Comparison of ENCODE assay signal across 23 cellular contexts in the genomic region with DNA sequence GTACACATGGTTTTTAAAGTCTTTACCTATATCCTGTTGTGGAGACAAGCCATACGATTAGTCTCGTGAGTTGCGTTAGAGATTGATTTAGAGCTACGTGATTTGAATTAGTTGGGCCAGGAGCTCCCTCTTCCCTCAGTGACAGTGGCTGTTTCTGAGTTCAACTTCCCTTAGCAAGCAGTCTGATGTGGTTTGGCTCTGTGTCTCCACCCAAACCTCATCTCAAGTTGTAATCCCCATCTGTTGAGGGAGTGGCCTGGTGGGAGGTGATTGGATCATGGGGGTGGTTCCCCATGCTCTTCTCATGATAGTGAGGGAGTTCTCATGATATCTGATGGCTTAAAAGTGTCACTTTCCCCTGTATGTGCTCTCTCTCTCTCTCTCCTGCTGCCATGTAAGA.
A peak's percentile ranks its signal among the peaks of the same experiment; 100 is the strongest.
DNase-seq lines count a peak whose midpoint lies in the region; ATAC-seq, FAIRE-seq and TF ChIP-seq lines count a peak whose summit lies in the region.
"Had no signal": no experiment of that assay in that cellular context is flagged by ENCODE, and none has a peak within 500 bp of the region (broad histone marks: within the 10 kb centered on the region; RNA-seq: fewer than 3 reads in every experiment).

No MANE protein-coding gene starts in this region.

- H3K9ac ChIP-seq in astrocyte (ENCODE audit: low read length), result no peak overlapping the region
- no peak overlapping the region for H3K9ac ChIP-seq in neuronal stem cell (ENCODE audit: low read depth, low read length, poor library complexity)

- H3K9me3 ChIP-seq in astrocyte (ENCODE audit: insufficient read depth, low read depth, low read length) (no peaks in the 10 kb centered on the region), neuronal stem cell (replicated peaks in 1 of 2; ENCODE audit: control insufficient read depth in 2 of 2, insufficient read depth in 1 of 2, low read depth in 1 of 2, low read length in 2 of 2) (no peaks in the 10 kb centered on the region)
- H3K9me3 ChIP-seq: HAP-1 had no signal

- H2BK12ac ChIP-seq in neuronal stem cell (ENCODE audit: low read length), result no peak overlapping the region

- H3K14ac ChIP-seq in neuronal stem cell (ENCODE audit: low read length), result no peak overlapping the region

- no peak overlapping the region for H2BK120ac ChIP-seq in neuronal stem cell (ENCODE audit: low read depth, low read length)

- H2AFZ ChIP-seq in astrocyte (ENCODE audit: low read depth, low read length), result no peak overlapping the region
- no peak overlapping the region for H2AFZ ChIP-seq in neuronal stem cell (ENCODE audit: low read length)

- DNase-seq in Jurkat, Clone E6-1 (ENCODE audit: low read depth, low spot score), result peak; percentile 86
- DNase-seq in NCI-H446 treated with DMSO at 0.1 percent for 48 hours (lab: John Stamatoyannopoulos, UW), result peak; percentile 68
- peak; percentile 32 for DNase-seq in astrocyte (ENCODE audit: low read depth)
- DNase-seq in progenitor cell of endocrine pancreas (ENCODE audit: low spot score, unreplicated experiment), result no peak
- no peak for DNase-seq in neuronal stem cell (ENCODE audit: low spot score)
- DNase-seq in activated CD4-positive, alpha-beta T cell treated with anti-CD3 and anti-CD28 coated beads, Interleukin-2, amount 50 U/mL, for 4 hours, result no peak
- no peak for DNase-seq in NCI-H526 (lab: John Stamatoyannopoulos, UW)
- no peak for DNase-seq in foreskin keratinocyte
- DNase-seq: Calu3; CD4-positive, CD25-positive, alpha-beta regulatory T cell; DMS79 treated with DMSO at 0.1 percent for 48 hours; NCI-H1105 treated with DMSO at 0.1 percent for 48 hours; NCI-H187 treated with DMSO at 0.1 percent for 48 hours; NCI-H748 treated with DMSO at 0.1 percent for 48 hours had no signal

- H4K91ac ChIP-seq in neuronal stem cell (ENCODE audit: low read depth, low read length, poor library complexity), result no peak overlapping the region

- H3K79me2 ChIP-seq in astrocyte (ENCODE audit: insufficient read depth, low read length), result no peaks in the 10 kb centered on the region

- H3K9me3 Mint-ChIP-seq in astrocyte (ENCODE audit: unreplicated experiment) (peaks cover 2% of the 10 kb centered on the region), progenitor cell of endocrine pancreas (ENCODE audit: low read depth) (peaks cover 9% of the 10 kb centered on the region)
- H3K9me3 Mint-ChIP-seq: T-helper 1 cell treated with Interleukin-12 subunit alpha and Interleukin-12 subunit beta and Interleukin-4 antibody, amounts not matched to agents 30 μg/mL and 1 μg/mL, for 36 hours had no signal

- H3K36me3 Mint-ChIP-seq in astrocyte (ENCODE audit: low read depth, unreplicated experiment) (no peaks in the 10 kb centered on the region), progenitor cell of endocrine pancreas (ENCODE audit: insufficient read depth) (no peaks in the 10 kb centered on the region)
- H3K36me3 Mint-ChIP-seq: CD4-positive, CD25-positive, alpha-beta regulatory T cell had no signal

- H3K4me1 ChIP-seq in astrocyte (ENCODE audit: insufficient read depth, low read length) (no peaks in the 10 kb centered on the region), neuronal stem cell (ENCODE audit: control insufficient read depth in 2 of 2, insufficient read depth in 1 of 2, low read depth in 1 of 2, low read length in 2 of 2) (no peaks in the 10 kb centered on the region), foreskin keratinocyte (no peaks in the 10 kb centered on the region)
- H3K4me1 ChIP-seq: HAP-1 had no signal

- no peaks in the 10 kb centered on the region for H3K79me1 ChIP-seq in neuronal stem cell (ENCODE audit: low read depth, low read length)

- H2BK15ac ChIP-seq in neuronal stem cell (ENCODE audit: low read length), result no peak overlapping the region

- TF ChIP-seq CTCF in astrocyte (IDR thresholded peaks at IDR 0.05; ENCODE audit: insufficient read depth, low read depth, low read length) (no peak), progenitor cell of endocrine pancreas (IDR thresholded peaks at IDR 0.05; ENCODE audit: unreplicated experiment) (no peak), foreskin keratinocyte (conservative IDR thresholded peaks at IDR 0.05) (no peak)

- H2BK5ac ChIP-seq in neuronal stem cell (ENCODE audit: low read length), result no peak overlapping the region

- H4K8ac ChIP-seq in neuronal stem cell (ENCODE audit: low read depth, low read length), result no peak overlapping the region

- FAIRE-seq in astrocyte (lab: Jason Lieb, UNC), result no peak
- FAIRE-seq: G401.6, GM12878, HTR-8/SVneo had no signal

- H3K4me2 ChIP-seq in astrocyte (ENCODE audit: low read length) (no peak overlapping the region), neuronal stem cell (ENCODE audit: insufficient read depth, low read length, poor library complexity, severe bottlenecking) (no peak overlapping the region)

- H2AK5ac ChIP-seq in neuronal stem cell (ENCODE audit: low read depth, low read length), result no peak overlapping the region

- H3K27ac ChIP-seq in astrocyte (ENCODE audit: low read depth, low read length) (no peak overlapping the region), neuronal stem cell (replicated peaks; ENCODE audit: low read length) (no peak overlapping the region), foreskin keratinocyte (no peak overlapping the region)
- H3K27ac ChIP-seq: HL-60, SK-N-MC had no signal

- H3K27me3 ChIP-seq in astrocyte (ENCODE audit: insufficient read depth, low read length) (no peaks in the 10 kb centered on the region), neuronal stem cell (ENCODE audit: control insufficient read depth in 3 of 3, insufficient read depth in 3 of 3, low read depth in 1 of 3, low read length in 3 of 3) (no peaks in the 10 kb centered on the region), foreskin keratinocyte (no peaks in the 10 kb centered on the region)

- no peak overlapping the region for H3K4ac ChIP-seq in neuronal stem cell (ENCODE audit: low read length)

- H3K4me1 Mint-ChIP-seq in astrocyte (ENCODE audit: low read depth, unreplicated experiment), result no peaks in the 10 kb centered on the region
- H3K4me1 Mint-ChIP-seq in progenitor cell of endocrine pancreas (ENCODE audit: low read depth), result peaks cover 15% of the 10 kb centered on the region
- H3K4me1 Mint-ChIP-seq: B cell; CD4-positive, CD25-positive, alpha-beta regulatory T cell had no signal

- H3K36me3 ChIP-seq in astrocyte (ENCODE audit: insufficient read depth, low read length) (no peaks in the 10 kb centered on the region), neuronal stem cell (replicated peaks in 1 of 2; ENCODE audit: control insufficient read depth in 2 of 2, insufficient read depth in 2 of 2, low read length in 2 of 2) (no peaks in the 10 kb centered on the region)
- H3K36me3 ChIP-seq: HAP-1 had no signal

- no peak overlapping the region for H3K23ac ChIP-seq in neuronal stem cell (ENCODE audit: low read depth, low read length, poor library complexity)

- no peaks in the 10 kb centered on the region for H4K20me1 ChIP-seq in astrocyte (ENCODE audit: insufficient read depth, low read length)

- H3K27ac Mint-ChIP-seq in astrocyte (ENCODE audit: unreplicated experiment) (no peak overlapping the region), progenitor cell of endocrine pancreas (peak overlapping the region; percentile 77)
- H3K27ac Mint-ChIP-seq: B cell; CD4-positive, CD25-positive, alpha-beta regulatory T cell; T-helper 1 cell treated with Interleukin-12 subunit alpha and Interleukin-12 subunit beta and Interleukin-4 antibody, amounts not matched to agents 30 μg/mL and 1 μg/mL, for 36 hours had no signal

- no CpG with 5 or more reads among the region's 4 CpGs for WGBS in neuronal stem cell (ENCODE audit: extremely low coverage in 2 of 2, insufficient read length in 2 of 2, insufficient replicate concordance in 1 of 2), 2 donors

- H3K27me3 Mint-ChIP-seq in astrocyte (ENCODE audit: low read depth, unreplicated experiment), result peaks cover 2% of the 10 kb centered on the region
- H3K27me3 Mint-ChIP-seq in progenitor cell of endocrine pancreas, result no peaks in the 10 kb centered on the region
- H3K27me3 Mint-ChIP-seq: B cell; CD4-positive, CD25-positive, alpha-beta regulatory T cell had no signal

- no peak overlapping the region for H3K4me3 ChIP-seq in Jurkat, Clone E6-1 (ENCODE audit: low read length)
- H3K4me3 ChIP-seq in astrocyte (ENCODE audit: insufficient read depth, low read depth, low read length) (no peak overlapping the region), neuronal stem cell (ENCODE audit: low read length in 2 of 2) (no peak overlapping the region)
- H3K4me3 ChIP-seq: GM12878, HAP-1, SK-N-MC had no signal

- H3K18ac ChIP-seq in neuronal stem cell (ENCODE audit: low read length), result no peak overlapping the region

- no peak overlapping the region for H3K4me3 Mint-ChIP-seq in astrocyte (ENCODE audit: unreplicated experiment)
- H3K4me3 Mint-ChIP-seq in progenitor cell of endocrine pancreas (ENCODE audit: low read depth), result no peak overlapping the region
- H3K4me3 Mint-ChIP-seq: B cell; CD4-positive, CD25-positive, alpha-beta regulatory T cell; T-helper 1 cell treated with Interleukin-12 subunit alpha and Interleukin-12 subunit beta and Interleukin-4 antibody, amounts not matched to agents 30 μg/mL and 1 μg/mL, for 36 hours had no signal

- ATAC-seq in foreskin keratinocyte, result no peak
- ATAC-seq: GM12878, Right ventricle myocardium inferior had no signal

Comparison
In these comparisons a context has a peak if more than half of its experiments do, and no peak if none do; other contexts are left out.
1. DNase-seq: peak in Jurkat, Clone E6-1 (single experiment), NCI-H446 treated with DMSO at 0.1 percent for 48 hours (single experiment) and astrocyte (single experiment); none in progenitor cell of endocrine pancreas (single experiment), neuronal stem cell (single experiment), activated CD4-positive, alpha-beta T cell treated with anti-CD3 and anti-CD28 coated beads, Interleukin-2, amount 50 U/mL, for 4 hours (0 of 2), NCI-H526 (0 of 2) and foreskin keratinocyte (0 of 2).